2 cellular contexts compared by ENCODE assay signal in genomic region chr17:67055811-67056745, GRCh38.
TF ChIP-seq lines count a peak whose summit lies in the region.

No MANE protein-coding gene starts in this region.

TF ChIP-seq in GM23338, 12 proteins besides CTCF, POLR2A, EP300 and RAD21:
- no peak for TF ChIP-seq ZNF114 (CRISPR knock-in tag; IDR thresholded peaks at IDR 0.05)
- no peak for TF ChIP-seq STAT1 (IDR thresholded peaks at IDR 0.05; ENCODE audit: unreplicated experiment)
- TF ChIP-seq EZH2 (IDR thresholded peaks at IDR 0.05; ENCODE audit: low read depth, unreplicated experiment), result no peak
- no peak for TF ChIP-seq EZH2phosphoT487 (IDR thresholded peaks at IDR 0.05; ENCODE audit: unreplicated experiment)
- no peak for TF ChIP-seq NANOG (IDR thresholded peaks at IDR 0.05; ENCODE audit: borderline replicate concordance)
- TF ChIP-seq, protein P1, sequence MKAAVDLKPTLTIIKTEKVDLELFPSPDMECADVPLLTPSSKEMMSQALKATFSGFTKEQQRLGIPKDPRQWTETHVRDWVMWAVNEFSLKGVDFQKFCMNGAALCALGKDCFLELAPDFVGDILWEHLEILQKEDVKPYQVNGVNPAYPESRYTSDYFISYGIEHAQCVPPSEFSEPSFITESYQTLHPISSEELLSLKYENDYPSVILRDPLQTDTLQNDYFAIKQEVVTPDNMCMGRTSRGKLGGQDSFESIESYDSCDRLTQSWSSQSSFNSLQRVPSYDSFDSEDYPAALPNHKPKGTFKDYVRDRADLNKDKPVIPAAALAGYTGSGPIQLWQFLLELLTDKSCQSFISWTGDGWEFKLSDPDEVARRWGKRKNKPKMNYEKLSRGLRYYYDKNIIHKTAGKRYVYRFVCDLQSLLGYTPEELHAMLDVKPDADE (IDR thresholded peaks at IDR 0.05), result no peak
- no peak for TF ChIP-seq REST (IDR thresholded peaks at IDR 0.05; ENCODE audit: unreplicated experiment)
- no peak for TF ChIP-seq JUNB (IDR thresholded peaks at IDR 0.05; ENCODE audit: unreplicated experiment)
- no peak for TF ChIP-seq ZNF331 (CRISPR knock-in tag; IDR thresholded peaks at IDR 0.05; ENCODE audit: low read depth)

TF ChIP-seq in H1, 55 proteins besides CTCF, POLR2A, EP300 and RAD21:
- no peak for TF ChIP-seq BCL11A (IDR thresholded peaks at IDR 0.05; ENCODE audit: low read depth in 2 of 2, low read length in 2 of 2)
- TF ChIP-seq E2F6 (IDR thresholded peaks at IDR 0.05), result no peak
- TF ChIP-seq NRF1 (IDR thresholded peaks at IDR 0.05; ENCODE audit: low read depth, low read length), result no peak
- no peak for TF ChIP-seq PHF8 (conservative IDR thresholded peaks at IDR 0.05; ENCODE audit: low read depth, low read length)
- no peak for TF ChIP-seq BRCA1 (IDR thresholded peaks at IDR 0.05; ENCODE audit: low read depth, low read length)
- TF ChIP-seq KDM4A (IDR thresholded peaks at IDR 0.05; ENCODE audit: low read depth, low read length, severe bottlenecking), result no peak
TF ChIP-seq in H1: peak in this region for 0.
